Comparison of ENCODE assay signal across 18 cellular contexts in genomic region chr3:189635385-189635784, GRCh38. TPM values are rescaled to one million over a fixed set of nuclear protein-coding genes. Genes with fewer than 3 reads are reported as not detected.
"Had no signal": no experiment of that assay in that cellular context is flagged by ENCODE, and none has a peak within 500 bp of the region (broad histone marks: within the 10 kb centered on the region; RNA-seq: fewer than 3 reads in every experiment).

No MANE protein-coding gene starts in this region.

- H3K36me3 ChIP-seq: left ventricle myocardium inferior, thoracic aorta had no signal

- H3K36me3 Mint-ChIP-seq: activated naive CD4-positive, alpha-beta T cell treated with anti-CD3 and anti-CD28 coated beads, Interleukin-2, amount 50 U/mL, for 72 hours had no signal

- H3K27me3 ChIP-seq: body of pancreas had no signal

- H3K9me3 Mint-ChIP-seq: nephron had no signal

- H3K4me1 ChIP-seq: body of pancreas had no signal

- ATAC-seq: activated naive CD4-positive, alpha-beta T cell treated with anti-CD3 and anti-CD28 coated beads, Interleukin-2, amount 50 U/mL, for 72 hours; body of pancreas; stimulated activated naive CD8-positive, alpha-beta T cell treated with anti-CD3 and anti-CD28 coated beads, Interleukin-15, amount 100 ng/mL, for 72 hours had no signal

- H3K9me3 ChIP-seq: body of pancreas, left ventricle myocardium inferior, thoracic aorta had no signal

- H3K4me3 Mint-ChIP-seq: nephron; stimulated activated naive CD8-positive, alpha-beta T cell treated with anti-CD3 and anti-CD28 coated beads, Interleukin-15, amount 100 ng/mL, for 72 hours had no signal

- H3K27me3 Mint-ChIP-seq: stimulated activated naive CD8-positive, alpha-beta T cell treated with anti-CD3 and anti-CD28 coated beads, Interleukin-15, amount 100 ng/mL, for 72 hours had no signal

- H3K4me3 ChIP-seq: body of pancreas, left ventricle myocardium inferior, thoracic aorta had no signal

- DNase-seq: activated CD4-positive, alpha-beta T cell treated with anti-CD3 and anti-CD28 coated beads, Interleukin-2, amount 50 U/mL, for 1 hour; activated CD4-positive, CD25-positive, alpha-beta regulatory T cell; activated T-cell treated with anti-CD3 and anti-CD28 coated beads, Interleukin-2, amount 50 U/mL, for 1 hour; amniotic stem cell; body of pancreas; central memory CD4-positive, alpha-beta T cell; cortex of kidney; effector memory CD4-positive, alpha-beta T cell; hippocampal formation; left ventricle myocardium inferior; mesenchymal stem cell; stimulated activated CD4-positive, alpha-beta T cell treated with anti-CD3 and anti-CD28 coated beads, Interleukin-4, amount 100 ng/mL, for 1 hour; stimulated activated naive CD8-positive, alpha-beta T cell treated with anti-CD3 and anti-CD28 coated beads, Interleukin-15, amount 100 ng/mL, for 72 hours; T-helper 2 cell had no signal

- H3K27ac ChIP-seq: body of pancreas, left ventricle myocardium inferior, thoracic aorta had no signal

- H3K27ac Mint-ChIP-seq: activated naive CD4-positive, alpha-beta T cell treated with anti-CD3 and anti-CD28 coated beads, Interleukin-2, amount 50 U/mL, for 72 hours; nephron; stimulated activated naive CD8-positive, alpha-beta T cell treated with anti-CD3 and anti-CD28 coated beads, Interleukin-15, amount 100 ng/mL, for 72 hours had no signal

RNA-seq across cellular contexts. Expression of gene TP63, which starts 4.2 kb away (rescaled TPM):
- total RNA-seq: body of pancreas, epithelial cell of proximal tubule had no signal
